Comparison of ENCODE assay signal across 26 cellular contexts in the genomic region with DNA sequence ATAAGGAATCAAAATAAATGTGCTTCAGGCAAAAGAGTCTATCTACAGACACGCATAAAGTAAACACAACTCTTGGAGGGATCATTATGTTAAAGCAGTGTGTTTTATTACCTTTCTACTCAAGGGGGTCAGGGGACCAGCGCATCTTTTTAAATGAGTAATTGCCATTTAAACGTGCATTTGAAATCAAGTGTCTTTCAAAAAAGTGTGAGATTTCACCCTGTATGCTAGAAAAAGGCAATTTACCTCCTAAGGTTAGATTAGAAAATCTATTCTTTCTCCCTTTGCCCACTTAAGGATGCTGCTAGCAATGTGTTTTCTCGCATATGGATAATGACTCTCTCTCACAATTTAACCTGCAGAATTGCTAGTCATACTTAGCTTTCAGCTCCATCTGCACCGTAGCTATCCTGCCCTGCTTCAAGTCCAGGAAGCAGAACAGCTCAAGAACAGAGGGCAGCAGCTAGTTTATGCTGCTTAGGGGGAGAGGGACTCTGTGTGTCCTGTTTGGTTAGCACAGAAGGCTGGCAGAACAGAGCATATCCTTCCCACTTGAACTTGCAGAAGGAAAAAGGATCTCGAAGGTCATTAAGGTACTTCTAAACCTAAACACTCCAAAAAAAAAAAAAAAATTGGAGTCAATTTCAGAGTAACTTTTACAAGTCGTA.
DNase-seq lines count a peak whose midpoint lies in the region; ATAC-seq and TF ChIP-seq lines count a peak whose summit lies in the region.
"Had no signal": no experiment of that assay in that cellular context is flagged by ENCODE, and none has a peak within 500 bp of the region (broad histone marks: within the 10 kb centered on the region; RNA-seq: fewer than 3 reads in every experiment).

No MANE protein-coding gene starts in this region.

- H3K79me2 ChIP-seq in Loucy (ENCODE audit: insufficient read depth, low read length) = 0 out of 2 replicates have a peak, but pooled peaks cover 7% of the 10 kb centered on the region

- peak overlapping the region; percentile 47 for H2AFZ ChIP-seq in Loucy (ENCODE audit: low read length)
- H2AFZ ChIP-seq: GM23248 had no signal

- H3K9me2 ChIP-seq in Loucy (replicated peaks; ENCODE audit: low read depth, low read length) = no peaks in the 10 kb centered on the region

- H3K9ac ChIP-seq in Loucy (ENCODE audit: low read depth, low read length, poor library complexity, severe bottlenecking) = peak overlapping the region; percentile 62
- H3K9ac ChIP-seq: GM23248 had no signal

- no peaks in the 10 kb centered on the region for H3K9me3 ChIP-seq in Loucy (ENCODE audit: insufficient read depth, low read depth, low read length)
- H3K9me3 ChIP-seq: ovary, right atrium auricular region, SJCRH30, spleen, tibial nerve had no signal

- H3K36me3 Mint-ChIP-seq in nephron progenitor cell (ENCODE audit: low read depth) = no peaks in the 10 kb centered on the region
- H3K36me3 Mint-ChIP-seq: activated CD8-positive, alpha-beta memory T cell treated with anti-CD3 and anti-CD28 coated beads, Interleukin-2, amount 10 ng/mL, durations not matched to agents 7 days and 5 days; CD8-positive, alpha-beta memory T cell had no signal

- H3K27ac Mint-ChIP-seq in nephron progenitor cell = peak overlapping the region; percentile 36
- H3K27ac Mint-ChIP-seq: activated CD4-positive, alpha-beta T cell treated with anti-CD3 and anti-CD28 coated beads, Interleukin-2, amount 10 ng/mL, durations not matched to agents 24 days and 14 days; activated CD8-positive, alpha-beta memory T cell treated with anti-CD3 and anti-CD28 coated beads, Interleukin-2, amount 10 ng/mL, durations not matched to agents 7 days and 5 days; CD8-positive, alpha-beta memory T cell; T-helper 17 cell had no signal

- no peak overlapping the region for H3K4me3 Mint-ChIP-seq in nephron progenitor cell
- H3K4me3 Mint-ChIP-seq: activated CD4-positive, alpha-beta T cell treated with anti-CD3 and anti-CD28 coated beads, Interleukin-2, amount 10 ng/mL, durations not matched to agents 24 days and 14 days; activated CD8-positive, alpha-beta memory T cell treated with anti-CD3 and anti-CD28 coated beads, Interleukin-2, amount 10 ng/mL, durations not matched to agents 7 days and 5 days; CD8-positive, alpha-beta memory T cell; T-helper 17 cell had no signal

- H4K20me1 ChIP-seq in Loucy (ENCODE audit: insufficient read depth, low read length, poor library complexity, severe bottlenecking) = no peaks in the 10 kb centered on the region

- TF ChIP-seq CTCF in Loucy (conservative IDR thresholded peaks at IDR 0.05; ENCODE audit: low read length) (no peak), nephron progenitor cell (IDR thresholded peaks at IDR 0.05) (no peak)

- peaks cover 36% of the 10 kb centered on the region for H3K4me1 ChIP-seq in Loucy (ENCODE audit: insufficient read depth, low read length, poor library complexity, severe bottlenecking)
- H3K4me1 ChIP-seq: right atrium auricular region, SJCRH30, spleen, tibial nerve had no signal

- H3K27me3 Mint-ChIP-seq in nephron progenitor cell (ENCODE audit: low read depth, poor library complexity) = peaks cover 3% of the 10 kb centered on the region
- H3K27me3 Mint-ChIP-seq: activated CD4-positive, alpha-beta T cell treated with anti-CD3 and anti-CD28 coated beads, Interleukin-2, amount 10 ng/mL, durations not matched to agents 24 days and 14 days; activated CD8-positive, alpha-beta memory T cell treated with anti-CD3 and anti-CD28 coated beads, Interleukin-2, amount 10 ng/mL, durations not matched to agents 7 days and 5 days; CD8-positive, alpha-beta memory T cell; T-helper 17 cell had no signal

- DNase-seq in NCI-H2029 (lab: John Stamatoyannopoulos, UW) (peak; percentile 38), NCI-H748 treated with DMSO at 0.1 percent for 48 hours (lab: John Stamatoyannopoulos, UW) (peak; percentile 82), nephron progenitor cell (no peak), NCI-H226 (no peak)
- DNase-seq: activated CD4-positive, alpha-beta T cell treated with anti-CD3 and anti-CD28 coated beads, Interleukin-2, amount 10 ng/mL, durations not matched to agents 24 days and 14 days; activated CD8-positive, alpha-beta memory T cell treated with anti-CD3 and anti-CD28 coated beads, Interleukin-2, amount 10 ng/mL, durations not matched to agents 7 days and 5 days; activated naive CD4-positive, alpha-beta T cell treated with anti-CD3 and anti-CD28 coated beads, Interleukin-2, amount 50 U/mL, for 16 hours; CD8-positive, alpha-beta memory T cell; GM23248; Kasumi-1; kidney glomerular epithelial cell; mammary epithelial cell; NCI-H1048; NCI-H446 treated with DMSO at 0.1 percent for 48 hours; ovary; SJCRH30; spleen; stimulated activated CD4-positive, alpha-beta T cell treated with anti-CD3 and anti-CD28 coated beads, Interleukin-4, amount 100 ng/mL, for 1 hour; stimulated activated naive CD4-positive, alpha-beta T cell treated with Interleukin-2 at 50 U/mL for 16 hours; T-helper 17 cell had no signal

- H3K27me3 ChIP-seq in Loucy (ENCODE audit: insufficient read depth, low read length, poor library complexity, severe bottlenecking) = no peaks in the 10 kb centered on the region
- H3K27me3 ChIP-seq: ovary, right atrium auricular region, spleen, tibial nerve had no signal

- no peaks in the 10 kb centered on the region for H3K36me3 ChIP-seq in Loucy (ENCODE audit: insufficient read depth, low read length)
- H3K36me3 ChIP-seq: ovary, right atrium auricular region, SJCRH30, spleen, tibial nerve had no signal

- H3F3A ChIP-seq in Loucy (ENCODE audit: low read depth) = no peaks in the 10 kb centered on the region

- ATAC-seq in GM21367 (IDR thresholded peaks at IDR 0.05; ENCODE audit: unreplicated experiment) (no peak), GM21786 (IDR thresholded peaks at IDR 0.05; ENCODE audit: unreplicated experiment) (no peak)
- ATAC-seq: activated CD8-positive, alpha-beta memory T cell treated with anti-CD3 and anti-CD28 coated beads, Interleukin-2, amount 10 ng/mL, durations not matched to agents 7 days and 5 days; T-helper 17 cell had no signal

- H3K9me3 Mint-ChIP-seq in nephron progenitor cell = no peaks in the 10 kb centered on the region
- H3K9me3 Mint-ChIP-seq: activated CD4-positive, alpha-beta T cell treated with anti-CD3 and anti-CD28 coated beads, Interleukin-2, amount 10 ng/mL, durations not matched to agents 24 days and 14 days had no signal

- H3K4me3 ChIP-seq in Loucy (ENCODE audit: low read length, poor library complexity, severe bottlenecking) = peak overlapping the region; percentile 31
- H3K4me3 ChIP-seq: coronary artery, GM23248, ovary, right atrium auricular region, SJCRH30, spleen, tibial nerve had no signal

- peak overlapping the region; percentile 53 for H3K4me2 ChIP-seq in Loucy (ENCODE audit: low read depth, low read length, poor library complexity, severe bottlenecking)

- H3K4me1 Mint-ChIP-seq in nephron progenitor cell = peaks cover 9% of the 10 kb centered on the region
- H3K4me1 Mint-ChIP-seq: activated CD4-positive, alpha-beta T cell treated with anti-CD3 and anti-CD28 coated beads, Interleukin-2, amount 10 ng/mL, durations not matched to agents 24 days and 14 days; activated CD8-positive, alpha-beta memory T cell treated with anti-CD3 and anti-CD28 coated beads, Interleukin-2, amount 10 ng/mL, durations not matched to agents 7 days and 5 days; CD8-positive, alpha-beta memory T cell; T-helper 17 cell had no signal

Comparison
In these comparisons a context has a peak if more than half of its experiments do, and no peak if none do; other contexts are left out.
1. DNase-seq: peak in NCI-H2029 (single experiment) and NCI-H748 treated with DMSO at 0.1 percent for 48 hours (single experiment); none in nephron progenitor cell (single experiment) and NCI-H226 (single experiment).